ENCODE assay signal across 10 cellular contexts in the genomic region with DNA sequence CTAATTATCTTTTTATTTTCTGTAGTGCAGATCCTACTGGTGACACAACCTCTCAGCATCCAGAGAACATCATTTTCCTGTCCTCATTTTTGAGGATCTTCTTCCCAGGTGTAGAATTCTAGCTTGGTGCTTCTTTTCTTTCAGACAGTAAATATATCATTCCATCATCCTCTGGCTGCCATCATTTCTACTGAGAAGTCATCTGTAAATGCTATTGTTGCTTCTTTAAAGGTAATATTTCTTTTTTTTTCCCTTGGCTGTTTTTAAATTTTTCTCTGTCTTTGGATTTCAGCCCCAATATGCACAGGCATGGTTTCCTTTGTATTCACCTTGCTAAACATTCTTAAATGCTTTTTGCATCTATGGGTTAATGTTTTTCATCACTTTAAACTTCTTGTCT. TPM values are rescaled to one million over a fixed set of nuclear protein-coding genes. Genes with fewer than 3 reads are reported as not detected.
"Had no signal": no experiment of that assay in that cellular context is flagged by ENCODE, and none has a peak within 500 bp of the region (broad histone marks: within the 10 kb centered on the region; RNA-seq: fewer than 3 reads in every experiment).

No MANE protein-coding gene starts in this region.

- H3K4me3 ChIP-seq: GM23338 had no signal

- DNase-seq: H9, HCEC 1CT, IMR-90, KBM-7 had no signal

- H3K27ac ChIP-seq: HL-60, KMS-11 had no signal

- FAIRE-seq: H1, H54 had no signal

- H2AFZ ChIP-seq: GM23338 had no signal

- H3K4me2 ChIP-seq: GM23338, KMS-11 had no signal

- ATAC-seq: GM23338 had no signal

- H3K9ac ChIP-seq: KMS-11 had no signal

- H3K4me3 Mint-ChIP-seq: GM23338, H9 had no signal

- H3K27ac Mint-ChIP-seq: GM23338, H9 had no signal

RNA-seq across cellular contexts. Expression of a gene that starts 3.3 kb away (rescaled TPM):
- total RNA-seq: GM23338, H1, H9, HT1080, IMR-90 had no signal
- polyA plus RNA-seq: GM23338, H1, IMR-90 had no signal

RNA-seq across cellular contexts. Expression of a gene that starts 11.7 kb away (rescaled TPM):
- total RNA-seq: GM23338, H1, H9, HT1080, IMR-90 had no signal
- polyA plus RNA-seq: GM23338, H1, IMR-90 had no signal

RNA-seq across cellular contexts. Expression of a gene that starts 13.6 kb away (rescaled TPM):
- total RNA-seq: GM23338, H1, H9, HT1080, IMR-90 had no signal
- polyA plus RNA-seq: GM23338, H1, IMR-90 had no signal

RNA-seq across cellular contexts. Expression of a gene that starts 22.6 kb away (rescaled TPM):
- total RNA-seq: GM23338, H1, H9, HT1080, IMR-90 had no signal
- polyA plus RNA-seq: GM23338, H1, IMR-90 had no signal

RNA-seq across cellular contexts. Expression of a gene that starts 23.2 kb away (rescaled TPM):
- total RNA-seq: GM23338, H1, H9, HT1080, IMR-90 had no signal
- polyA plus RNA-seq: GM23338, H1, IMR-90 had no signal
